8 cellular contexts compared by ENCODE assay signal in genomic region chr19:6372594-6373095, GRCh38. TPM values are rescaled to one million over a fixed set of nuclear protein-coding genes. Genes with fewer than 3 reads are reported as not detected.
A peak's percentile ranks its signal among the peaks of the same experiment; 100 is the strongest.
DNase-seq lines count a peak whose midpoint lies in the region; ATAC-seq and TF ChIP-seq lines count a peak whose summit lies in the region.

Gene ALKBH7, plus strand, starts transcription at chr19:6372794. Its CDS starts 27 bp downstream, at chr19:6372821.

- peak within 1 kb of the TSS; percentile 91 to 100 (median 96) for H3K27ac ChIP-seq in heart right ventricle
- peak within 1 kb of the TSS; percentile 92 to 100 (median 98) for H3K27ac ChIP-seq in transverse colon

- H3K36me3 ChIP-seq in heart right ventricle (peaks cover 0 to 35% (median 19%) of the 10 kb centered on the region in 9 donors), transverse colon (peaks cover 0 to 12% (median 4%) of the 10 kb centered on the region in 4 donors)

- DNase-seq in GM12865 (ENCODE audit: low read depth) (peak; percentile 100), NCI-H1436 treated with DMSO at 0.1 percent for 48 hours (lab: John Stamatoyannopoulos, UW) (peak; percentile 99), T-helper 1 cell (peak; percentile 93 to 99 (median 97)), amniotic stem cell (lab: John Stamatoyannopoulos, UW) (peak; percentile 99), heart right ventricle (peak; percentile 95 to 100), pons (ENCODE audit: low spot score) (peak; percentile 100), transverse colon (peak; percentile 99)

- no peak for TF ChIP-seq EP300 in transverse colon (IDR thresholded peaks at IDR 0.05; ENCODE audit: low read depth)

- TF ChIP-seq CTCF in GM12865 (IDR thresholded peaks at IDR 0.05; ENCODE audit: insufficient read depth, low read depth, low read length, missing control alignments) (no peak), heart right ventricle (IDR thresholded peaks at IDR 0.05) (peak in 1 of 9 donors; percentile 1), transverse colon (IDR thresholded peaks at IDR 0.05) (peak in 1 of 5 experiments; percentile 13)

- in situ Hi-C loops in transverse colon (cut with MboI; ENCODE audit: low pct_ligation_motif_present in 1 of 4, low pct_unique_long_range_greater_than_20kb in 1 of 4, low sequenced_read_pairs in 3 of 4), result no loop called here

- H3K4me3 ChIP-seq in GM12865 (ENCODE audit: low read depth, low read length) (peak within 1 kb of the TSS; percentile 89), heart right ventricle (peak within 1 kb of the TSS; percentile 54 to 100 (median 66)), transverse colon (peak within 1 kb of the TSS; percentile 63 to 93 (median 74))

- intact Hi-C loops in heart right ventricle (cut with DNase I), result loop anchor here in 4 of 10 donors (1.0 to 10.0 kb wide), 5 partner anchors 11 to 362 kb away; partner anchors contain the start of genes KHSRP (in 3 of the 4), CLPP (in 1 of the 4), GPR108 (in 1 of the 4) and GTF2F1 (in 1 of the 4)
- intact Hi-C loops in transverse colon (cut with DNase I; ENCODE audit: low total_unique reads), result no loop called here

- TF ChIP-seq POLR2A in transverse colon (IDR thresholded peaks at IDR 0.05), result peak; percentile 82

- no peaks in the 10 kb centered on the region for H3K27me3 ChIP-seq in heart right ventricle
- H3K27me3 ChIP-seq in transverse colon, result no peaks in the 10 kb centered on the region

- peak; percentile 81 for ATAC-seq in HG02840 (IDR thresholded peaks at IDR 0.05; ENCODE audit: low FRiP score, unreplicated experiment)
- peak; percentile 86 to 94 (median 91) for ATAC-seq in heart right ventricle

- H3K9me3 ChIP-seq in heart right ventricle (no peaks in the 10 kb centered on the region), transverse colon (no peaks in the 10 kb centered on the region)

- peaks cover 0 to 26% (median 8%) of the 10 kb centered on the region in 9 donors for H3K4me1 ChIP-seq in heart right ventricle
- H3K4me1 ChIP-seq in transverse colon, result peaks cover 5 to 15% (median 9%) of the 10 kb centered on the region in 4 donors

- 0 to 1% methylated on average over 40 to 47 of the region's 47 CpGs for WGBS in heart right ventricle, 2 donors
- 0% methylated on average over 4 to 20 of the region's 47 CpGs for WGBS in transverse colon (ENCODE audit: low coverage in 1 of 2), 2 donors

RNA-seq across cellular contexts. Expression of gene ALKBH7, which starts in this region (rescaled TPM):
- 100 to 1,000 TPM; 134 to 221 (median 171) TPM for total RNA-seq in heart right ventricle
- 100 to 1,000 TPM; 108 to 159 TPM for polyA plus RNA-seq in heart right ventricle
- total RNA-seq in transverse colon, result 100 to 1,000 TPM; 135 to 188 (median 158) TPM

Comparison
In these comparisons a context has a peak if more than half of its experiments do, and no peak if none do; other contexts are left out.
1. Peak in every context shown above with its lines: DNase-seq, ATAC-seq, H3K4me3 ChIP-seq and H3K27ac ChIP-seq.